13 cellular contexts compared by ENCODE assay signal in the genomic region with DNA sequence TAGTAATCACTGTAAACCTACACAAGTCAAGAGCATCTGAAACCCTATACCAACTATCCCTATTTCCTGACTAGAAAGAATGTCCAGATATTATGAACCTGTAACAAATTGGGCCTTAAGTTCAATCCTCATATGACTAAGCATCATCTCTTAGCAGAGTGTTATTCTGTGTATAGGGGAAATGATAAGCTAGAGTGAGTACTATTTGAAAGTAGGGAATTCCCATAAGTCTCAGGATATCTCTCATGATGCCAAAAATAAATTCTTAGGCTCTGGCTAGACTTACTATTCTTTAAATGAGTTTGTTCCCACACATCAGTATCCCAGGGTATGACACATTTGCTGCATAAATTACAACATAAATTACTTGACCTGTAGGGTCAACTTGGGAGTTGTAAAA. TPM values are rescaled to one million over a fixed set of nuclear protein-coding genes. Genes with fewer than 3 reads are reported as not detected.
DNase-seq lines count a peak whose midpoint lies in the region; ATAC-seq lines count a peak whose summit lies in the region.
"Had no signal": no experiment of that assay in that cellular context is flagged by ENCODE, and none has a peak within 500 bp of the region (broad histone marks: within the 10 kb centered on the region; RNA-seq: fewer than 3 reads in every experiment).

No MANE protein-coding gene starts in this region.

- H3K27ac ChIP-seq in Karpas-422 (ENCODE audit: low read length), result no peak overlapping the region
- H3K27ac ChIP-seq: VCaP had no signal

- DNase-seq in activated T-cell treated with anti-CD3 and anti-CD28 coated beads, Interleukin-2, amount 50 U/mL, for 4 hours, result no peak
- DNase-seq in activated T-cell treated with anti-CD3 and anti-CD28 coated beads, Interleukin-2, amount 50 U/mL, for 48 hours, result no peak
- no peak for DNase-seq in activated T-helper 2 cell treated with anti-CD3 and anti-CD28 coated beads, Interferon-gamma antibody, Interleukin-2, Interleukin-4, amounts not matched to agents 10 μg/mL and 5 μg/mL and 100 μg/mL, durations not matched to agents 14 hours and 24 hours and 36 hours (ENCODE audit: low spot score)
- DNase-seq in renal cortical epithelial cell (ENCODE audit: low read depth), result peak; percentile 44
- DNase-seq in NAMALWA (ENCODE audit: low spot score), result no peak
- no peak for DNase-seq in activated CD8-positive, alpha-beta memory T cell treated with anti-CD3 and anti-CD28 coated beads, Interleukin-2, amount 50 U/mL, for 48 hours
- no peak for DNase-seq in Karpas-422
- DNase-seq: ACHN, DMS 273 treated with DMSO at 0.1 percent for 48 hours, immature natural killer cell, NCI-H2081 had no signal

- no peak overlapping the region for H3K9ac ChIP-seq in Karpas-422 (ENCODE audit: low read length)

- H3K27me3 Mint-ChIP-seq in activated T-cell treated with anti-CD3 and anti-CD28 coated beads, Interleukin-2, amount 50 U/mL, for 4 hours (ENCODE audit: low read depth), result no peaks in the 10 kb centered on the region
- no peaks in the 10 kb centered on the region for H3K27me3 Mint-ChIP-seq in activated T-helper 2 cell treated with anti-CD3 and anti-CD28 coated beads, Interferon-gamma antibody, Interleukin-2, Interleukin-4, amounts not matched to agents 10 μg/mL and 5 μg/mL and 100 μg/mL, durations not matched to agents 14 hours and 24 hours and 36 hours (ENCODE audit: low read depth)

- ATAC-seq in activated T-cell treated with anti-CD3 and anti-CD28 coated beads, Interleukin-2, amount 50 U/mL, for 4 hours, result peak; percentile 34 to 35
- ATAC-seq in HG02623 (IDR thresholded peaks at IDR 0.05; ENCODE audit: unreplicated experiment), result peak; percentile 54

- H3K4me3 Mint-ChIP-seq in activated T-cell treated with anti-CD3 and anti-CD28 coated beads, Interleukin-2, amount 50 U/mL, for 4 hours, result no peak overlapping the region
- H3K4me3 Mint-ChIP-seq in activated T-helper 2 cell treated with anti-CD3 and anti-CD28 coated beads, Interferon-gamma antibody, Interleukin-2, Interleukin-4, amounts not matched to agents 10 μg/mL and 5 μg/mL and 100 μg/mL, durations not matched to agents 14 hours and 24 hours and 36 hours (ENCODE audit: low read depth), result no peak overlapping the region
- H3K4me3 Mint-ChIP-seq: immature natural killer cell had no signal

- peaks cover 5% of the 10 kb centered on the region for H3K4me1 Mint-ChIP-seq in activated T-cell treated with anti-CD3 and anti-CD28 coated beads, Interleukin-2, amount 50 U/mL, for 4 hours (ENCODE audit: low read depth)
- H3K4me1 Mint-ChIP-seq in activated T-helper 2 cell treated with anti-CD3 and anti-CD28 coated beads, Interferon-gamma antibody, Interleukin-2, Interleukin-4, amounts not matched to agents 10 μg/mL and 5 μg/mL and 100 μg/mL, durations not matched to agents 14 hours and 24 hours and 36 hours (ENCODE audit: low read depth), result peaks cover 2% of the 10 kb centered on the region
- H3K4me1 Mint-ChIP-seq: immature natural killer cell had no signal

- H3K4me2 ChIP-seq in Karpas-422 (ENCODE audit: low read depth, low read length, poor library complexity, severe bottlenecking), result no peak overlapping the region

- no peak overlapping the region for H2AFZ ChIP-seq in Karpas-422 (ENCODE audit: low read length)

- H3K4me3 ChIP-seq in Karpas-422 (ENCODE audit: low read length), result no peak overlapping the region

- no peaks in the 10 kb centered on the region for H3K9me3 ChIP-seq in Karpas-422 (ENCODE audit: low read length)

- H4K20me1 ChIP-seq in Karpas-422 (ENCODE audit: insufficient read depth, low read depth, low read length), result no peaks in the 10 kb centered on the region

- intact Hi-C loops in activated T-helper 2 cell treated with anti-CD3 and anti-CD28 coated beads, Interferon-gamma antibody, Interleukin-2, Interleukin-4, amounts not matched to agents 10 μg/mL and 5 μg/mL and 100 μg/mL, durations not matched to agents 14 hours and 24 hours and 36 hours (cut with micrococcal nuclease), result no loop called here

- H3K36me3 ChIP-seq in Karpas-422 (ENCODE audit: insufficient read depth, low read length), result peaks cover 69% of the 10 kb centered on the region

- no peaks in the 10 kb centered on the region for H3K9me3 Mint-ChIP-seq in activated T-cell treated with anti-CD3 and anti-CD28 coated beads, Interleukin-2, amount 50 U/mL, for 4 hours
- no peaks in the 10 kb centered on the region for H3K9me3 Mint-ChIP-seq in activated T-helper 2 cell treated with anti-CD3 and anti-CD28 coated beads, Interferon-gamma antibody, Interleukin-2, Interleukin-4, amounts not matched to agents 10 μg/mL and 5 μg/mL and 100 μg/mL, durations not matched to agents 14 hours and 24 hours and 36 hours
- H3K9me3 Mint-ChIP-seq: immature natural killer cell had no signal

- no peaks in the 10 kb centered on the region for H3K9me2 ChIP-seq in Karpas-422 (replicated peaks; ENCODE audit: insufficient read depth, low read length)

- peaks cover 20% of the 10 kb centered on the region for H3K36me3 Mint-ChIP-seq in activated T-cell treated with anti-CD3 and anti-CD28 coated beads, Interleukin-2, amount 50 U/mL, for 4 hours (ENCODE audit: insufficient read depth)
- peaks cover 64% of the 10 kb centered on the region for H3K36me3 Mint-ChIP-seq in activated T-helper 2 cell treated with anti-CD3 and anti-CD28 coated beads, Interferon-gamma antibody, Interleukin-2, Interleukin-4, amounts not matched to agents 10 μg/mL and 5 μg/mL and 100 μg/mL, durations not matched to agents 14 hours and 24 hours and 36 hours (ENCODE audit: low read depth)

- peaks cover 12% of the 10 kb centered on the region for H3K79me2 ChIP-seq in Karpas-422 (ENCODE audit: low read length)

- no peaks in the 10 kb centered on the region for H3K4me1 ChIP-seq in Karpas-422 (ENCODE audit: low read length)

- no peaks in the 10 kb centered on the region for H3K27me3 ChIP-seq in Karpas-422 (ENCODE audit: low read length)

- H3K27ac Mint-ChIP-seq in activated T-helper 2 cell treated with anti-CD3 and anti-CD28 coated beads, Interferon-gamma antibody, Interleukin-2, Interleukin-4, amounts not matched to agents 10 μg/mL and 5 μg/mL and 100 μg/mL, durations not matched to agents 14 hours and 24 hours and 36 hours, result peak overlapping the region; percentile 0
- H3K27ac Mint-ChIP-seq: immature natural killer cell had no signal

RNA-seq across cellular contexts. Expression of a gene that starts 15.3 kb away (rescaled TPM):
- total RNA-seq in activated T-cell treated with anti-CD3 and anti-CD28 coated beads, Interleukin-2, amount 50 U/mL, for 4 hours, result 10 to 100 TPM; 77.2 to 86.9 (median 82.6) TPM
- 61.2 and 64.4 TPM in 2 replicates for total RNA-seq in activated T-helper 2 cell treated with anti-CD3 and anti-CD28 coated beads, Interferon-gamma antibody, Interleukin-2, Interleukin-4, amounts not matched to agents 10 μg/mL and 5 μg/mL and 100 μg/mL, durations not matched to agents 14 hours and 24 hours and 36 hours
- total RNA-seq in renal cortical epithelial cell, result 29.7 and 40.1 TPM in 2 replicates
- total RNA-seq in Karpas-422 (2014; rRNA removed; shearing (Covaris generic); ENCODE audit: low replicate concordance), result 37.3 and 56.1 TPM in 2 replicates

RNA-seq across cellular contexts. Expression of a gene that starts 15.5 kb away (rescaled TPM):
- total RNA-seq in activated T-cell treated with anti-CD3 and anti-CD28 coated beads, Interleukin-2, amount 50 U/mL, for 4 hours, result 10 to 100 TPM; 76.3 to 77.9 (median 77.3) TPM
- total RNA-seq in activated T-helper 2 cell treated with anti-CD3 and anti-CD28 coated beads, Interferon-gamma antibody, Interleukin-2, Interleukin-4, amounts not matched to agents 10 μg/mL and 5 μg/mL and 100 μg/mL, durations not matched to agents 14 hours and 24 hours and 36 hours, result 90.3 and 91.6 TPM in 2 replicates
- 133 and 171 TPM in 2 replicates for total RNA-seq in renal cortical epithelial cell
- total RNA-seq in Karpas-422 (2014; rRNA removed; shearing (Covaris generic); ENCODE audit: low replicate concordance), result 132 and 137 TPM in 2 replicates

RNA-seq across cellular contexts. Expression of a gene that starts 26.4 kb away (rescaled TPM):
- total RNA-seq in activated T-cell treated with anti-CD3 and anti-CD28 coated beads, Interleukin-2, amount 50 U/mL, for 4 hours, result 10 to 100 TPM; 86.7 to 96.8 (median 92.3) TPM
- total RNA-seq in activated T-helper 2 cell treated with anti-CD3 and anti-CD28 coated beads, Interferon-gamma antibody, Interleukin-2, Interleukin-4, amounts not matched to agents 10 μg/mL and 5 μg/mL and 100 μg/mL, durations not matched to agents 14 hours and 24 hours and 36 hours, result 114 and 121 TPM in 2 replicates
- 91.2 and 99.5 TPM in 2 replicates for total RNA-seq in renal cortical epithelial cell
- 50.9 and 68.6 TPM in 2 replicates for total RNA-seq in Karpas-422 (2014; rRNA removed; shearing (Covaris generic); ENCODE audit: low replicate concordance)
